1 cellular context compared by ENCODE assay signal in the genomic region with DNA sequence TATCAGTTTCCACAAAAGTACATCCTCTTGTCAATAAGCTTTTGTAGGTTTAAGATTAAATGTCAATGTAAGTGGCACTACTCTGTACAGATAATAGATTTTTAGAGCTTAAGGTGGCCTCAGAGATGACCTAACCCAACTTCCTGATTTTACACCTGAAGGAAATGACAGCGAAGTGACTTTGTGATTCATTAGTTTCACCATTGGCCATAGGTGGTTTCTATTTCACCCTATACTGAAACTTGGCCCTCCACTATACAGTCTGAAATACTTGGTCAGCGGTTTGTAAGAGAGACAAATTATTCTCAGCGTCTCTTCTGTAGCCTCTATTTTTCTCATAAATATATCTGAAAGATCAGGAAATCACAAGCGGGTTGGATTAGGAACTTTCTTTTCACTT.
TF ChIP-seq lines count a peak whose summit lies in the region.

No MANE protein-coding gene starts in this region.

TF ChIP-seq in HepG2, 621 proteins besides CTCF, POLR2A, EP300 and RAD21 (continued from another document):
- TF ChIP-seq, protein P1, sequence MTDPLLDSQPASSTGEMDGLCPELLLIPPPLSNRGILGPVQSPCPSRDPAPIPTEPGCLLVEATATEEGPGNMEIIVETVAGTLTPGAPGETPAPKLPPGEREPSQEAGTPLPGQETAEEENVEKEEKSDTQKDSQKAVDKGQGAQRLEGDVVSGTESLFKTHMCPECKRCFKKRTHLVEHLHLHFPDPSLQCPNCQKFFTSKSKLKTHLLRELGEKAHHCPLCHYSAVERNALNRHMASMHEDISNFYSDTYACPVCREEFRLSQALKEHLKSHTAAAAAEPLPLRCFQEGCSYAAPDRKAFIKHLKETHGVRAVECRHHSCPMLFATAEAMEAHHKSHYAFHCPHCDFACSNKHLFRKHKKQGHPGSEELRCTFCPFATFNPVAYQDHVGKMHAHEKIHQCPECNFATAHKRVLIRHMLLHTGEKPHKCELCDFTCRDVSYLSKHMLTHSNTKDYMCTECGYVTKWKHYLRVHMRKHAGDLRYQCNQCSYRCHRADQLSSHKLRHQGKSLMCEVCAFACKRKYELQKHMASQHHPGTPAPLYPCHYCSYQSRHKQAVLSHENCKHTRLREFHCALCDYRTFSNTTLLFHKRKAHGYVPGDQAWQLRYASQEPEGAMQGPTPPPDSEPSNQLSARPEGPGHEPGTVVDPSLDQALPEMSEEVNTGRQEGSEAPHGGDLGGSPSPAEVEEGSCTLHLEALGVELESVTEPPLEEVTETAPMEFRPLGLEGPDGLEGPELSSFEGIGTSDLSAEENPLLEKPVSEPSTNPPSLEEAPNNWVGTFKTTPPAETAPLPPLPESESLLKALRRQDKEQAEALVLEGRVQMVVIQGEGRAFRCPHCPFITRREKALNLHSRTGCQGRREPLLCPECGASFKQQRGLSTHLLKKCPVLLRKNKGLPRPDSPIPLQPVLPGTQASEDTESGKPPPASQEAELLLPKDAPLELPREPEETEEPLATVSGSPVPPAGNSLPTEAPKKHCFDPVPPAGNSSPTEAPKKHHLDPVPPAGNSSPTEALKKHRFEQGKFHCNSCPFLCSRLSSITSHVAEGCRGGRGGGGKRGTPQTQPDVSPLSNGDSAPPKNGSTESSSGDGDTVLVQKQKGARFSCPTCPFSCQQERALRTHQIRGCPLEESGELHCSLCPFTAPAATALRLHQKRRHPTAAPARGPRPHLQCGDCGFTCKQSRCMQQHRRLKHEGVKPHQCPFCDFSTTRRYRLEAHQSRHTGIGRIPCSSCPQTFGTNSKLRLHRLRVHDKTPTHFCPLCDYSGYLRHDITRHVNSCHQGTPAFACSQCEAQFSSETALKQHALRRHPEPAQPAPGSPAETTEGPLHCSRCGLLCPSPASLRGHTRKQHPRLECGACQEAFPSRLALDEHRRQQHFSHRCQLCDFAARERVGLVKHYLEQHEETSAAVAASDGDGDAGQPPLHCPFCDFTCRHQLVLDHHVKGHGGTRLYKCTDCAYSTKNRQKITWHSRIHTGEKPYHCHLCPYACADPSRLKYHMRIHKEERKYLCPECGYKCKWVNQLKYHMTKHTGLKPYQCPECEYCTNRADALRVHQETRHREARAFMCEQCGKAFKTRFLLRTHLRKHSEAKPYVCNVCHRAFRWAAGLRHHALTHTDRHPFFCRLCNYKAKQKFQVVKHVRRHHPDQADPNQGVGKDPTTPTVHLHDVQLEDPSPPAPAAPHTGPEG (CRISPR knock-in tag; IDR thresholded peaks at IDR 0.05): no peak
- TF ChIP-seq PRDM10 (CRISPR knock-in tag; IDR thresholded peaks at IDR 0.05; ENCODE audit: low read depth) (no peak), ZNF124 (CRISPR knock-in tag; IDR thresholded peaks at IDR 0.05) (no peak), ZNF710 (CRISPR knock-in tag; IDR thresholded peaks at IDR 0.05; ENCODE audit: borderline replicate concordance) (no peak), CHD4 (IDR thresholded peaks at IDR 0.05; ENCODE audit: borderline replicate concordance, low read length) (no peak), ZFP37 (CRISPR knock-in tag; IDR thresholded peaks at IDR 0.05; ENCODE audit: borderline replicate concordance) (no peak)
- TF ChIP-seq, protein P2, sequence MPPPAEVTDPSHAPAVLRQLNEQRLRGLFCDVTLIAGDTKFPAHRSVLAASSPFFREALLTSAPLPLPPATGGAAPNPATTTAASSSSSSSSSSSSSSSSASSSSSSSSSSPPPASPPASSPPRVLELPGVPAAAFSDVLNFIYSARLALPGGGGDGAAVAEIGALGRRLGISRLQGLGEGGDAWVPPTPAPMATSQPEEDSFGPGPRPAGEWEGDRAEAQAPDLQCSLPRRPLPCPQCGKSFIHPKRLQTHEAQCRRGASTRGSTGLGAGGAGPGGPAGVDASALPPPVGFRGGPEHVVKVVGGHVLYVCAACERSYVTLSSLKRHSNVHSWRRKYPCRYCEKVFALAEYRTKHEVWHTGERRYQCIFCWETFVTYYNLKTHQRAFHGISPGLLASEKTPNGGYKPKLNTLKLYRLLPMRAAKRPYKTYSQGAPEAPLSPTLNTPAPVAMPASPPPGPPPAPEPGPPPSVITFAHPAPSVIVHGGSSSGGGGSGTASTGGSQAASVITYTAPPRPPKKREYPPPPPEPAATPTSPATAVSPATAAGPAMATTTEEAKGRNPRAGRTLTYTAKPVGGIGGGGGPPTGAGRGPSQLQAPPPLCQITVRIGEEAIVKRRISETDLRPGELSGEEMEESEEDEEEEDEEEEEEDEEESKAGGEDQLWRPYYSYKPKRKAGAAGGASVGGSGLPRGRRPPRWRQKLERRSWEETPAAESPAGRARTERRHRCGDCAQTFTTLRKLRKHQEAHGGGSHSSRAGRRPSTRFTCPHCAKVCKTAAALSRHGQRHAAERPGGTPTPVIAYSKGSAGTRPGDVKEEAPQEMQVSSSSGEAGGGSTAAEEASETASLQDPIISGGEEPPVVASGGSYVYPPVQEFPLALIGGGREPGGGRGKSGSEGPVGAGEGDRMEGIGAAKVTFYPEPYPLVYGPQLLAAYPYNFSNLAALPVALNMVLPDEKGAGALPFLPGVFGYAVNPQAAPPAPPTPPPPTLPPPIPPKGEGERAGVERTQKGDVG (CRISPR knock-in tag; IDR thresholded peaks at IDR 0.05; ENCODE audit: borderline replicate concordance): no peak
